ENCODE assay signal across 8 cellular contexts in the genomic region with DNA sequence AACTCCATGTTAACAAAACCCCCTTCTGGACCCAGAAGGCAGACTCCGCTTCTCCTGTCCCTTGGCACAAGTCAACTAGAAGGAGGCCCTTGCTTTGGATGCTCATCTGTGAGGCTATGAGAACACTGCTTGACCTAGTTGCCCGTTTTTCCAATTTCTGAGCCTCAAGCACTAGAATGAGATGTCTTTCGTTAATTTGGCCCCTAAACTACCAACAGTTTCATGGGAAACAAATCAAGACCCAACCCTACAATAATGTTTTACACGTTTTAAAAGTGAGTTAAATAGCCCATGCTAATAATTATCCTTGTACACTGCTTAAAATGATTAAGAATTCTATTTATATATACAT. TPM values are rescaled to one million over a fixed set of nuclear protein-coding genes. Genes with fewer than 3 reads are reported as not detected.
DNase-seq lines count a peak whose midpoint lies in the region; ATAC-seq and FAIRE-seq lines count a peak whose summit lies in the region.

No MANE protein-coding gene starts in this region.

- peaks cover 39% of the 10 kb centered on the region for H3K4me1 Mint-ChIP-seq in activated CD4-positive, alpha-beta memory T cell treated with anti-CD3 and anti-CD28 coated beads for 36 hours (ENCODE audit: low read depth)

- H3K4me3 Mint-ChIP-seq in activated CD4-positive, alpha-beta memory T cell treated with anti-CD3 and anti-CD28 coated beads for 36 hours = peak overlapping the region; percentile 89

- no peaks in the 10 kb centered on the region for H3K27me3 Mint-ChIP-seq in activated CD4-positive, alpha-beta memory T cell treated with anti-CD3 and anti-CD28 coated beads for 36 hours

- WGBS in right cardiac atrium = 84% methylated on average over 4 of the region's 4 CpGs
- WGBS in small intestine, 3 donors = 60 to 79% (median 63%) methylated on average over 4 of the region's 4 CpGs

- H3K36me3 ChIP-seq in HAP-1 (replicated peaks) (no peaks in the 10 kb centered on the region), small intestine (ENCODE audit: control insufficient read depth in 2 of 2, insufficient read depth in 2 of 2, low read length in 2 of 2) (no peaks in the 10 kb centered on the region)

- H3K9me3 ChIP-seq in HAP-1 (0 out of 2 replicates have a peak, but pooled peaks cover 3% of the 10 kb centered on the region), right cardiac atrium (ENCODE audit: control insufficient read depth, low read length) (no peaks in the 10 kb centered on the region), small intestine (ENCODE audit: control insufficient read depth, low read depth) (no peaks in the 10 kb centered on the region)

- POLR2A ChIA-PET in activated CD4-positive, alpha-beta memory T cell treated with anti-CD3 and anti-CD28 coated beads for 36 hours (lab: Charles Lee) = interaction anchor here (3.0 kb wide), 1 partner anchor 28 kb away, joined by 54 read pairs; no protein-coding TSS in a partner anchor

- H3K4me3 ChIP-seq in HAP-1 (peak overlapping the region; percentile 29), right cardiac atrium (ENCODE audit: low read length) (peak overlapping the region; percentile 78), small intestine (ENCODE audit: low read depth in 1 of 2, low read length in 2 of 2) (peak overlapping the region; percentile 57 to 92)

- no peaks in the 10 kb centered on the region for H3K9me3 Mint-ChIP-seq in activated CD4-positive, alpha-beta memory T cell treated with anti-CD3 and anti-CD28 coated beads for 36 hours

- no peaks in the 10 kb centered on the region for H3K4me1 ChIP-seq in HAP-1
- H3K4me1 ChIP-seq in right cardiac atrium (ENCODE audit: control insufficient read depth, insufficient read depth, low read length) = no peaks in the 10 kb centered on the region
- H3K4me1 ChIP-seq in small intestine (ENCODE audit: control insufficient read depth in 2 of 2, insufficient read depth in 1 of 2, low read depth in 1 of 2, low read length in 1 of 2) = no peaks in the 10 kb centered on the region

- intact Hi-C loops in activated CD4-positive, alpha-beta memory T cell treated with anti-CD3 and anti-CD28 coated beads for 36 hours (cut with micrococcal nuclease) = loop anchor here (1.0 to 10.0 kb wide), 8 partner anchors 29 to 481 kb away; no protein-coding TSS in a partner anchor
- intact Hi-C loops in right cardiac atrium (cut with DNase I) = loop anchor here in 3 of 4 donors (5.0 to 10.0 kb wide), 4 partner anchors 211 to 422 kb away; no protein-coding TSS in a partner anchor

- ATAC-seq in right cardiac atrium (no peak), HG02852 (IDR thresholded peaks at IDR 0.05; ENCODE audit: unreplicated experiment) (no peak)

- CTCF ChIA-PET in activated CD4-positive, alpha-beta memory T cell treated with anti-CD3 and anti-CD28 coated beads for 36 hours (lab: Charles Lee) = interaction anchor here (1.0 to 3.0 kb wide), 2 partner anchors 29 to 420 kb away, joined by 3 to 30 read pairs; no protein-coding TSS in a partner anchor

- peak overlapping the region; percentile 82 for H3K27ac ChIP-seq in right cardiac atrium (ENCODE audit: low read length)
- H3K27ac ChIP-seq in small intestine (ENCODE audit: low read depth in 1 of 2, low read length in 1 of 2) = peak overlapping the region; percentile 97 to 100

- in situ Hi-C loops in HAP-1 (cut with MboI; ENCODE audit: low sequenced_read_pairs) = no loop called here

- H3K36me3 Mint-ChIP-seq in activated CD4-positive, alpha-beta memory T cell treated with anti-CD3 and anti-CD28 coated beads for 36 hours = peaks cover 5% of the 10 kb centered on the region

- peak overlapping the region; percentile 100 for H3K27ac Mint-ChIP-seq in activated CD4-positive, alpha-beta memory T cell treated with anti-CD3 and anti-CD28 coated beads for 36 hours

- H3K27me3 ChIP-seq in HAP-1 (ENCODE audit: low read depth) (peaks cover 48% of the 10 kb centered on the region), right cardiac atrium (ENCODE audit: control insufficient read depth, insufficient read depth) (no peaks in the 10 kb centered on the region), small intestine (ENCODE audit: control insufficient read depth in 2 of 2, insufficient read depth in 2 of 2, low read length in 2 of 2) (no peaks in the 10 kb centered on the region)

- no peak for FAIRE-seq in small intestine (lab: Jason Lieb, UNC)

- DNase-seq in HAP-1 (ENCODE audit: low spot score in 2 of 2) (no peak), right cardiac atrium (no peak), small intestine (no peak), HPDE6-E6E7 (ENCODE audit: extremely low spot score) (no peak), NCI-H187 (lab: John Stamatoyannopoulos, UW) (no peak), NCI-H2171 (lab: John Stamatoyannopoulos, UW) (no peak)
- DNase-seq in activated CD4-positive, alpha-beta memory T cell treated with anti-CD3 and anti-CD28 coated beads for 36 hours = no peak

RNA-seq across cellular contexts. Expression of a gene that starts 2.2 kb away (rescaled TPM):
- 10 to 100 TPM; 48.6 to 53.9 TPM for total RNA-seq in activated CD4-positive, alpha-beta memory T cell treated with anti-CD3 and anti-CD28 coated beads for 36 hours
- 10 to 100 TPM; 47.2 to 66.5 (median 50.1) TPM for total RNA-seq in right cardiac atrium
- polyA plus RNA-seq in right cardiac atrium (16.5 TPM), small intestine (10 to 100 TPM; 13.7 to 17.3 (median 16.3) TPM)
